ENCODE assay signal across 17 cellular contexts in the genomic region with DNA sequence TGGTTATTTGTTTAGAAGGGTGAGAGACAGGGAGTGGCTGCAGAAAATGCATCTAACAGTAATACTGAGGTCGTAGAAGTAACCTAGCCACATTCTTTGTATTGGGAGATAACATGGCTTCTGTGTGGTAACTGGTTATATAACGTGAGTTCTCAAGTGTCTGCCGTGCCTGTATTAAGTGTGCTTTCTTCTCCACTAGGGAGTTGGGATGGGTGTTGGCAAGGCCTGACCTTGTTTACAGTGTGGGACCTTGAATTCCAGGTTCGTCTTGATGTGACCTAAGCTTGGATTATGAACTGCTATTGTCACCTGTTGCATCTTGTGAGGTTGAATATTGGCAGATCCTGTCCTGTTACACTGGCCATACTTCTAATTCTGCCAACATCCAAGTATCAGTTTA.
DNase-seq lines count a peak whose midpoint lies in the region; ATAC-seq and TF ChIP-seq lines count a peak whose summit lies in the region.
"Had no signal": no experiment of that assay in that cellular context is flagged by ENCODE, and none has a peak within 500 bp of the region (broad histone marks: within the 10 kb centered on the region; RNA-seq: fewer than 3 reads in every experiment).

No MANE protein-coding gene starts in this region.

- H3K4me1 ChIP-seq in left ventricle myocardium inferior (peaks cover 22% of the 10 kb centered on the region), neutrophil (ENCODE audit: control insufficient read depth in 1 of 2, insufficient read depth in 1 of 2, low read depth in 1 of 2, low read length in 1 of 2) (peaks cover 38 to 58% of the 10 kb centered on the region in 2 experiments), upper lobe of right lung (peaks cover 12% of the 10 kb centered on the region)

- H3K36me3 ChIP-seq in left ventricle myocardium inferior (no peaks in the 10 kb centered on the region), neutrophil (peaks cover 9% of the 10 kb centered on the region), upper lobe of right lung (no peaks in the 10 kb centered on the region)

- intact Hi-C loops in Right ventricle myocardium superior (cut with DNase I), result no loop called here
- intact Hi-C loops in left ventricle myocardium inferior (cut with micrococcal nuclease), result no loop called here
- intact Hi-C loops in upper lobe of right lung (cut with DNase I), result no loop called here

- no peak overlapping the region for H3K4me3 ChIP-seq in left ventricle myocardium inferior
- no peak overlapping the region for H3K4me3 ChIP-seq in epithelial cell of esophagus (ENCODE audit: low read length)
- peak overlapping the region in 1 of 2 experiments; percentile 12 for H3K4me3 ChIP-seq in neutrophil (ENCODE audit: low read depth in 1 of 2, low read length in 1 of 2)
- H3K4me3 ChIP-seq in upper lobe of right lung, result no peak overlapping the region

- H3K27me3 ChIP-seq in left ventricle myocardium inferior (ENCODE audit: low read depth), result no peaks in the 10 kb centered on the region
- H3K27me3 ChIP-seq in neutrophil, result no peaks in the 10 kb centered on the region
- H3K27me3 ChIP-seq in upper lobe of right lung, result no peaks in the 10 kb centered on the region

- no peak for TF ChIP-seq CTCF in left ventricle myocardium inferior (IDR thresholded peaks at IDR 0.05; ENCODE audit: borderline replicate concordance)
- no peak for TF ChIP-seq CTCF in epithelial cell of esophagus (IDR thresholded peaks at IDR 0.05; ENCODE audit: insufficient read depth, low read depth, low read length, missing control alignments)
- TF ChIP-seq CTCF in neutrophil (IDR thresholded peaks at IDR 0.05), result no peak
- TF ChIP-seq CTCF in upper lobe of right lung (IDR thresholded peaks at IDR 0.05), result no peak

- H3K9me3 ChIP-seq in left ventricle myocardium inferior (replicated peaks) (no peaks in the 10 kb centered on the region), neutrophil (no peaks in the 10 kb centered on the region), upper lobe of right lung (no peaks in the 10 kb centered on the region)
- H3K9me3 ChIP-seq: SK-N-SH had no signal

- ATAC-seq in Right ventricle myocardium superior (ENCODE audit: poor library complexity) (peak; percentile 11), upper lobe of right lung (peak; percentile 65), GM21737 (IDR thresholded peaks at IDR 0.05; ENCODE audit: unreplicated experiment) (no peak)

- DNase-seq in Right ventricle myocardium superior (no peak), left ventricle myocardium inferior (no peak), epithelial cell of esophagus (ENCODE audit: low read depth) (peak; percentile 42), upper lobe of right lung (no peak), KG1 (lab: John Stamatoyannopoulos, UW) (no peak)
- DNase-seq: C1 segment of cervical spinal cord; CD8-positive, alpha-beta memory T cell; DMS79 treated with DMSO at 0.1 percent for 48 hours; KBM-7; NCI-H187; NCI-H446 treated with DMSO at 0.1 percent for 48 hours; NCI-H82; OCI-M1; SHP77 treated with DMSO at 0.1 percent for 48 hours; SK-N-SH had no signal

- H3K27ac ChIP-seq in left ventricle myocardium inferior (replicated peaks), result no peak overlapping the region
- H3K27ac ChIP-seq in neutrophil, result peak overlapping the region; percentile 91
- H3K27ac ChIP-seq in upper lobe of right lung, result no peak overlapping the region
